In the genomic region with DNA sequence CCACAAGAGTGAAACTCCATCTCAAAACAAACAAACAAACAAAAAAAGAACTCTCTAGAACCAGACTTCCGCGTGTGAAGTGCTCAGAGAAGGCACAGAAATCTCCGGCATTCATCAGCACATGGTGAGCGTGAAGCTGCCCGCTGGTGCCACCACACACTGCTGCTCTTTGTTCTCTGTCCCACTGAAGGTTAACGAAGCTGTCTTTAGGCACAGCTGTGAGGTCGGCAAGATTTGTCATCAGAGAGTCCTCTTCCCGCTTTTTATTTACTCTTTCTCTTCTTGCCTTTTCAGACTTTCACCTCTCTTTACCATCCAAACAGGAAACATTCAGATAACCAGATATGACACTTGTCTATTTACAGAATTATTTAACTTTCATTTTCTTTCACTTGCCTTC, we compare ENCODE assay signal across 10 cellular contexts.
"Had no signal": no experiment of that assay in that cellular context is flagged by ENCODE, and none has a peak within 500 bp of the region (broad histone marks: within the 10 kb centered on the region; RNA-seq: fewer than 3 reads in every experiment).

No MANE protein-coding gene starts in this region.

- H3K27me3 Mint-ChIP-seq: progenitor cell of endocrine pancreas had no signal

- H3K27ac Mint-ChIP-seq: activated T-helper 17 cell treated with anti-CD3 and anti-CD28 coated beads, Interleukin-2, amount 50 U/mL, for 72 hours; naive thymus-derived CD4-positive, alpha-beta T cell; progenitor cell of endocrine pancreas had no signal

- H3K4me1 Mint-ChIP-seq: activated T-helper 17 cell treated with anti-CD3 and anti-CD28 coated beads, Interleukin-2, amount 50 U/mL, for 72 hours; naive thymus-derived CD4-positive, alpha-beta T cell had no signal

- DNase-seq: activated naive CD4-positive, alpha-beta T cell treated with Interleukin-2 at 50 U/mL for 16 hours; heart right ventricle; naive thymus-derived CD4-positive, alpha-beta T cell; occipital lobe; stimulated activated CD4-positive, alpha-beta T cell treated with anti-CD3 and anti-CD28 coated beads, Interleukin-4, amount 100 ng/mL, for 24 hours; stimulated activated CD8-positive, alpha-beta memory T cell treated with anti-CD3 and anti-CD28 coated beads, Interleukin-4, amount 100 ng/mL, for 48 hours; stimulated activated naive CD8-positive, alpha-beta T cell treated with anti-CD3 and anti-CD28 coated beads, Interleukin-15, Interleukin-2, amounts not matched to agents 100 U/mL and 50 U/mL, for 24 hours; trophoblast cell had no signal

- H3K4me3 Mint-ChIP-seq: activated T-helper 17 cell treated with anti-CD3 and anti-CD28 coated beads, Interleukin-2, amount 50 U/mL, for 72 hours had no signal

- ATAC-seq: activated T-helper 17 cell treated with anti-CD3 and anti-CD28 coated beads, Interleukin-2, amount 50 U/mL, for 72 hours; heart right ventricle; naive thymus-derived CD4-positive, alpha-beta T cell; stimulated activated naive CD8-positive, alpha-beta T cell treated with anti-CD3 and anti-CD28 coated beads, Interleukin-15, Interleukin-2, amounts not matched to agents 100 U/mL and 50 U/mL, for 24 hours had no signal

- H3K9me3 Mint-ChIP-seq: activated T-helper 17 cell treated with anti-CD3 and anti-CD28 coated beads, Interleukin-2, amount 50 U/mL, for 72 hours had no signal

- H3K36me3 Mint-ChIP-seq: naive thymus-derived CD4-positive, alpha-beta T cell had no signal
